Comparison of ENCODE assay signal across 18 cellular contexts in genomic region chr2:19861771-19862170, GRCh38. TPM values are rescaled to one million over a fixed set of nuclear protein-coding genes. Genes with fewer than 3 reads are reported as not detected.
DNase-seq lines count a peak whose midpoint lies in the region; ATAC-seq and TF ChIP-seq lines count a peak whose summit lies in the region.
"Had no signal": no experiment of that assay in that cellular context is flagged by ENCODE, and none has a peak within 500 bp of the region (broad histone marks: within the 10 kb centered on the region; RNA-seq: fewer than 3 reads in every experiment).

No MANE protein-coding gene starts in this region.

- in situ Hi-C loops in mammary epithelial cell (cut with MboI; ENCODE audit: low sequenced_read_pairs in 2 of 2) = loop anchor here (5.0 to 25.0 kb wide), 7 partner anchors 84 to 1424 kb away; no protein-coding TSS in a partner anchor

- H3K4me2 ChIP-seq in mammary epithelial cell (ENCODE audit: insufficient read depth, low read depth, low read length) = no peak overlapping the region

- H3K36me3 ChIP-seq in mammary epithelial cell (ENCODE audit: insufficient read depth, low read length) (no peaks in the 10 kb centered on the region), gastroesophageal sphincter (no peaks in the 10 kb centered on the region), aorta (ENCODE audit: control insufficient read depth in 1 of 2, insufficient read depth in 2 of 2, low read length in 1 of 2) (no peaks in the 10 kb centered on the region)

- TF ChIP-seq EP300 in gastroesophageal sphincter (IDR thresholded peaks at IDR 0.05) = no peak

- no peak overlapping the region for H3K9ac ChIP-seq in mammary epithelial cell (ENCODE audit: insufficient read depth, low read length)

- DNase-seq in HT1080 (ENCODE audit: low read depth) (peak; percentile 47), mammary epithelial cell (peak; percentile 32), aorta (no peak), NCI-H1694 (lab: John Stamatoyannopoulos, UW) (no peak)
- DNase-seq: activated CD4-positive, alpha-beta memory T cell treated with anti-CD3 and anti-CD28 coated beads, Interleukin-2, amount 10 ng/mL, durations not matched to agents 7 days and 5 days; activated T-cell treated with anti-CD3 and anti-CD28 coated beads, Interleukin-2, amount 50 U/mL, for 48 hours; effector memory CD8-positive, alpha-beta T cell; KG1; NCI-H1105 treated with DMSO at 0.1 percent for 48 hours; NCI-H774; posterior cingulate gyrus; testis had no signal

- H3K4me1 ChIP-seq in mammary epithelial cell (ENCODE audit: insufficient read depth, low read length) = peaks cover 26% of the 10 kb centered on the region
- H3K4me1 ChIP-seq in gastroesophageal sphincter = peaks cover 0 to 37% (median 7%) of the 10 kb centered on the region in 3 donors
- no peaks in the 10 kb centered on the region for H3K4me1 ChIP-seq in aorta (ENCODE audit: control insufficient read depth in 1 of 2, insufficient read depth in 2 of 2, low read length in 2 of 2)

- H4K20me1 ChIP-seq in mammary epithelial cell (ENCODE audit: insufficient read depth, low read length) = no peaks in the 10 kb centered on the region

- H3K27me3 ChIP-seq in mammary epithelial cell (ENCODE audit: insufficient read depth, low read length) = no peaks in the 10 kb centered on the region
- H3K27me3 ChIP-seq in gastroesophageal sphincter = no peaks in the 10 kb centered on the region
- no peaks in the 10 kb centered on the region for H3K27me3 ChIP-seq in aorta (ENCODE audit: control insufficient read depth in 1 of 2, insufficient read depth in 2 of 2, low read length in 1 of 2)
- H3K27me3 ChIP-seq: testis had no signal

- BruUV-seq in mammary epithelial cell (replicated peaks; lab: Mats Ljungman, UMichigan) = no TSS peak

- dilution Hi-C loops in mammary epithelial cell (cut with HindIII; ENCODE audit: low sequenced_read_pairs) = loop anchor here (25.0 kb wide), 1 partner anchor 1349 kb away; no protein-coding TSS in a partner anchor

- ATAC-seq in gastroesophageal sphincter = peak; percentile 56
- peak; percentile 23 for ATAC-seq in aorta (ENCODE audit: low FRiP score)
- no peak for ATAC-seq in GM18861 (IDR thresholded peaks at IDR 0.05; ENCODE audit: unreplicated experiment)
- ATAC-seq in HG03280 (IDR thresholded peaks at IDR 0.05; ENCODE audit: unreplicated experiment) = no peak
- ATAC-seq: effector memory CD8-positive, alpha-beta T cell; Panc1 had no signal

- WGBS in mammary epithelial cell (ENCODE audit: low coverage, missing lambda C conversion rate) = 17% methylated on average over 1 of the region's 1 CpG
- WGBS in gastroesophageal sphincter (ENCODE audit: low coverage in 1 of 2), 2 donors = 10% methylated on average over 1 of the region's 1 CpG; no CpG with 5 or more reads in 1 of the 2 donors
- WGBS in aorta, 2 donors = 0 to 5% methylated on average over 1 of the region's 1 CpG

- H3K4me3 ChIP-seq in mammary epithelial cell (replicated peaks in 1 of 3; ENCODE audit: insufficient read depth in 1 of 3, low read depth in 2 of 3, low read length in 3 of 3) (no peak overlapping the region), gastroesophageal sphincter (no peak overlapping the region), aorta (ENCODE audit: low read length in 2 of 2) (no peak overlapping the region)
- H3K4me3 ChIP-seq: testis had no signal

- H2AFZ ChIP-seq in mammary epithelial cell (ENCODE audit: low read depth, low read length) = no peak overlapping the region

- CTCF ChIA-PET in mammary epithelial cell (lab: Charles Lee; ENCODE audit: low non-redundant PET) = no interaction called here

- H3K27ac ChIP-seq in mammary epithelial cell (ENCODE audit: insufficient read depth, low read depth, low read length) (no peak overlapping the region), gastroesophageal sphincter (peak overlapping the region in 2 of 4 donors; percentile 57 to 58), aorta (ENCODE audit: low read depth in 1 of 2, low read length in 2 of 2) (peak overlapping the region; percentile 71 to 90)
- H3K27ac ChIP-seq: C4-2B, HL-60, testis had no signal

- H3K9me3 ChIP-seq in mammary epithelial cell (replicated peaks; ENCODE audit: insufficient read depth, low read length) (no peaks in the 10 kb centered on the region), gastroesophageal sphincter (no peaks in the 10 kb centered on the region), aorta (ENCODE audit: control insufficient read depth, low read length) (no peaks in the 10 kb centered on the region)
- H3K9me3 ChIP-seq: testis had no signal

- no peaks in the 10 kb centered on the region for H3K79me2 ChIP-seq in mammary epithelial cell (ENCODE audit: insufficient read depth, low read length)

- TF ChIP-seq POLR2A in gastroesophageal sphincter (IDR thresholded peaks at IDR 0.05) = no peak

- intact Hi-C loops in mammary epithelial cell (cut with micrococcal nuclease) = loop anchor here (2.0 to 10.0 kb wide), 5 partner anchors 187 to 1341 kb away; no protein-coding TSS in a partner anchor
- intact Hi-C loops in aorta (cut with DNase I) = loop anchor here (2.0 to 10.0 kb wide), 8 partner anchors 499 to 1477 kb away; partner anchors contain the start of gene OSR1 (in 1 of the 2)

- TF ChIP-seq CTCF in mammary epithelial cell (conservative IDR thresholded peaks at IDR 0.05 in 1 of 2, IDR thresholded peaks at IDR 0.05 in 1 of 2; ENCODE audit: extremely low read depth in 1 of 2, insufficient read depth in 1 of 2, low read depth in 1 of 2, low read length in 2 of 2) (no peak), gastroesophageal sphincter (IDR thresholded peaks at IDR 0.05) (no peak)

RNA-seq across cellular contexts. Expression of gene TTC32, which starts 40.0 kb away (rescaled TPM):
- 4.5 and 8.3 TPM in 2 replicates for total RNA-seq in HT1080 (2014; rRNA removed; shearing (Covaris generic))
- 5.8 and 7.4 TPM in 2 replicates for polyA plus RNA-seq in HT1080 (2015; cell fraction: cytosol; rRNA removed)
- polyA plus RNA-seq in HT1080 (2015; cell fraction: nucleus; rRNA removed) = 19.5 and 35.9 TPM in 2 replicates
- total RNA-seq in mammary epithelial cell = 10 to 100 TPM in 1 of 2 donors, 1 to 10 TPM in 1; 8.0 to 12.5 TPM
- polyA plus RNA-seq in mammary epithelial cell = 4.8 TPM
- polyA minus RNA-seq in mammary epithelial cell = not detected
- total RNA-seq in gastroesophageal sphincter = 10 to 100 TPM; 17.1 to 37.5 (median 17.9) TPM
- total RNA-seq in aorta = 10 to 100 TPM; 11.4 to 17.9 TPM
- 10 to 100 TPM in 1 of 2 donors, 1 to 10 TPM in 1; 2.8 to 33.9 TPM for polyA plus RNA-seq in aorta

Comparison
In these comparisons a context has a peak if more than half of its experiments do, and no peak if none do; other contexts are left out.
1. DNase-seq: peak in HT1080 (single experiment) and mammary epithelial cell (single experiment); none in aorta (0 of 2) and NCI-H1694 (single experiment).
2. ATAC-seq: peak in gastroesophageal sphincter (single experiment) and aorta (single experiment); none in GM18861 (single experiment) and HG03280 (single experiment).